Comparison of ENCODE assay signal across 25 cellular contexts in genomic region chr13:79671420-79671819, GRCh38.
"Had no signal": no experiment of that assay in that cellular context is flagged by ENCODE, and none has a peak within 500 bp of the region (broad histone marks: within the 10 kb centered on the region; RNA-seq: fewer than 3 reads in every experiment).

No MANE protein-coding gene starts in this region.

- H3K9me3 ChIP-seq: colonic mucosa, mucosa of descending colon, ovary, psoas muscle, right lobe of liver, spleen, testis, tibial nerve, upper lobe of right lung, vagina had no signal

- H2AFZ ChIP-seq: neural progenitor cell had no signal

- DNase-seq: colonic mucosa; effector CD4-positive, alpha-beta T cell; endodermal cell; foreskin melanocyte; head of caudate nucleus; hippocampal formation; kidney glomerular epithelial cell; mucosa of descending colon; naive thymus-derived CD8-positive, alpha-beta T cell; nucleus accumbens; ovary; psoas muscle; retina; right lobe of liver; spleen; stimulated activated CD4-positive, alpha-beta T cell treated with anti-CD3 and anti-CD28 coated beads, Interleukin-15, amount 100 ng/mL, for 24 hours; stimulated activated CD4-positive, alpha-beta T cell treated with anti-CD3 and anti-CD28 coated beads, Interleukin-2, amount 100 ng/mL, for 24 hours; stimulated activated CD4-positive, alpha-beta T cell treated with anti-CD3 and anti-CD28 coated beads, Interleukin-4, amount 100 ng/mL, for 4 hours; stimulated activated naive B cell treated with anti-CD40 and anti-IgM and Interleukin-4, amounts not matched to agents 10 μg/mL and 1 μg/mL and 100 μg/mL, for 72 hours; stimulated activated naive CD8-positive, alpha-beta T cell treated with anti-CD3 and anti-CD28 coated beads, Interleukin-15, amount 100 ng/mL, for 72 hours; testis; upper lobe of right lung had no signal

- H3K4me2 ChIP-seq: neural progenitor cell had no signal

- H3K36me3 ChIP-seq: colonic mucosa, neural progenitor cell, ovary, right lobe of liver, spleen, tibial nerve, upper lobe of right lung, vagina had no signal

- H3K9ac ChIP-seq: neural progenitor cell had no signal

- H3K4me1 ChIP-seq: colonic mucosa, right lobe of liver, spleen, upper lobe of right lung had no signal

- H3K27ac ChIP-seq: colonic mucosa, neural progenitor cell, ovary, right lobe of liver, spleen, testis, upper lobe of right lung, vagina had no signal

- ATAC-seq: mucosa of descending colon; naive thymus-derived CD8-positive, alpha-beta T cell; psoas muscle; right lobe of liver; stimulated activated naive B cell treated with anti-CD40 and anti-IgM and Interleukin-4, amounts not matched to agents 10 μg/mL and 1 μg/mL and 100 μg/mL, for 72 hours; stimulated activated naive CD8-positive, alpha-beta T cell treated with anti-CD3 and anti-CD28 coated beads, Interleukin-15, amount 100 ng/mL, for 72 hours; upper lobe of right lung had no signal

- H3K27me3 ChIP-seq: colonic mucosa, neural progenitor cell, ovary, right lobe of liver, spleen, testis, tibial nerve, upper lobe of right lung, vagina had no signal

- H3K4me3 ChIP-seq: colonic mucosa, mucosa of descending colon, neural progenitor cell, ovary, psoas muscle, right lobe of liver, spleen, testis, tibial nerve, upper lobe of right lung, vagina had no signal
